ENCODE assay signal across 17 cellular contexts in genomic region chr19:38101723-38102122, GRCh38.
DNase-seq lines count a peak whose midpoint lies in the region; ATAC-seq lines count a peak whose summit lies in the region.
"Had no signal": no experiment of that assay in that cellular context is flagged by ENCODE, and none has a peak within 500 bp of the region (broad histone marks: within the 10 kb centered on the region; RNA-seq: fewer than 3 reads in every experiment).

No MANE protein-coding gene starts in this region.

- no peak overlapping the region for H3K4ac ChIP-seq in neuronal stem cell (ENCODE audit: low read length)

- no peak overlapping the region for H2BK12ac ChIP-seq in neuronal stem cell (ENCODE audit: low read length)

- no peak overlapping the region for H2BK5ac ChIP-seq in neuronal stem cell (ENCODE audit: low read length)

- no peak for ATAC-seq in GM19328 (IDR thresholded peaks at IDR 0.05; ENCODE audit: unreplicated experiment)

- H3K79me1 ChIP-seq in neuronal stem cell (ENCODE audit: low read depth, low read length) = peaks cover 2% of the 10 kb centered on the region

- peaks cover 12 to 17% of the 10 kb centered on the region in 2 donors for H3K9me3 ChIP-seq in neuronal stem cell (replicated peaks in 1 of 2; ENCODE audit: control insufficient read depth in 2 of 2, insufficient read depth in 1 of 2, low read depth in 1 of 2, low read length in 2 of 2)
- H3K9me3 ChIP-seq: BE2C had no signal

- no peak overlapping the region for H2AK5ac ChIP-seq in neuronal stem cell (ENCODE audit: low read depth, low read length)

- no peak overlapping the region for H3K4me3 ChIP-seq in neuronal stem cell (ENCODE audit: low read length in 2 of 2)
- H3K4me3 ChIP-seq: BLaER1 had no signal

- H2BK120ac ChIP-seq in neuronal stem cell (ENCODE audit: low read depth, low read length) = no peak overlapping the region

- DNase-seq in neuronal stem cell (ENCODE audit: low spot score) = no peak
- DNase-seq in effector CD4-positive, alpha-beta T cell = no peak
- no peak for DNase-seq in activated CD4-positive, alpha-beta T cell treated with anti-CD3 and anti-CD28 coated beads for 4 hours
- DNase-seq: 8988T; ACHN; BE2C; C1 segment of cervical spinal cord; Caco-2; Calu3; CD4-positive, alpha-beta memory T cell; CD4-positive, CD25-positive, alpha-beta regulatory T cell; DMS79 treated with DMSO at 0.1 percent for 48 hours; GF-D8 had no signal

- no peak overlapping the region for H4K91ac ChIP-seq in neuronal stem cell (ENCODE audit: low read depth, low read length, poor library complexity)

- peaks cover 32 to 75% of the 10 kb centered on the region in 2 donors for H3K36me3 ChIP-seq in neuronal stem cell (replicated peaks in 1 of 2; ENCODE audit: control insufficient read depth in 2 of 2, insufficient read depth in 2 of 2, low read length in 2 of 2)

- H4K8ac ChIP-seq in neuronal stem cell (ENCODE audit: low read depth, low read length) = no peak overlapping the region

- no CpG with 5 or more reads among the region's 10 CpGs for WGBS in neuronal stem cell (ENCODE audit: extremely low coverage in 2 of 2, insufficient read length in 2 of 2, insufficient replicate concordance in 1 of 2), 2 donors

- H3K27ac ChIP-seq in cingulate gyrus (ENCODE audit: low read depth, low read length) (peak overlapping the region; percentile 10), neuronal stem cell (replicated peaks; ENCODE audit: low read length) (no peak overlapping the region), temporal lobe (ENCODE audit: low read depth, low read length) (peak overlapping the region; percentile 4)
- H3K27ac ChIP-seq: BLaER1 had no signal

- H3K18ac ChIP-seq in neuronal stem cell (ENCODE audit: low read length) = peak overlapping the region; percentile 35

- H3K14ac ChIP-seq in neuronal stem cell (ENCODE audit: low read length) = no peak overlapping the region

- no peak overlapping the region for H3K23ac ChIP-seq in neuronal stem cell (ENCODE audit: low read depth, low read length, poor library complexity)

- peak overlapping the region; percentile 12 for H3K9ac ChIP-seq in neuronal stem cell (ENCODE audit: low read depth, low read length, poor library complexity)
- H3K9ac ChIP-seq: BLaER1 had no signal

- H2AFZ ChIP-seq in neuronal stem cell (ENCODE audit: low read length) = no peak overlapping the region

- peaks cover 0 to 2% (median 0%) of the 10 kb centered on the region in 3 experiments for H3K27me3 ChIP-seq in neuronal stem cell (ENCODE audit: control insufficient read depth in 3 of 3, insufficient read depth in 3 of 3, low read depth in 1 of 3, low read length in 3 of 3)
- H3K27me3 ChIP-seq: BE2C, BLaER1 had no signal

- no peaks in the 10 kb centered on the region for H3K4me1 ChIP-seq in neuronal stem cell (ENCODE audit: control insufficient read depth in 2 of 2, insufficient read depth in 1 of 2, low read depth in 1 of 2, low read length in 2 of 2)
- H3K4me1 ChIP-seq: BE2C, BLaER1, Caco-2 had no signal

- H2BK15ac ChIP-seq in neuronal stem cell (ENCODE audit: low read length) = no peak overlapping the region

- no peak overlapping the region for H3K4me2 ChIP-seq in neuronal stem cell (ENCODE audit: insufficient read depth, low read length, poor library complexity, severe bottlenecking)
- H3K4me2 ChIP-seq: BLaER1 had no signal
